In genomic region chr5:6632931-6633468, GRCh38 we compare ENCODE assay signal across 1 cellular context.
TF ChIP-seq lines count a peak whose summit lies in the region.

NSUN2 (minus strand) TSS chr5:6633044; CDS start chr5:6632979, 65 bp downstream.
SRD5A1 (plus strand) TSS chr5:6633440; CDS start chr5:6633577, 137 bp downstream.

TF ChIP-seq in HepG2, 621 proteins besides CTCF, POLR2A, EP300 and RAD21 (continued from another document and continues in another):
- TF ChIP-seq ZBED4 (CRISPR knock-in tag; IDR thresholded peaks at IDR 0.05; ENCODE audit: borderline replicate concordance) = no peak
- peak; percentile 91 for TF ChIP-seq ETV5 (CRISPR knock-in tag; IDR thresholded peaks at IDR 0.05; ENCODE audit: borderline replicate concordance)
- no peak; the same call in 1 of the 2 replicates for TF ChIP-seq ZNF446 (CRISPR knock-in tag; IDR thresholded peaks at IDR 0.05)
- no peak for TF ChIP-seq ZNF747 (CRISPR knock-in tag; IDR thresholded peaks at IDR 0.05; ENCODE audit: borderline replicate concordance)
- no peak for TF ChIP-seq NFE2L1 (CRISPR knock-in tag; IDR thresholded peaks at IDR 0.05; ENCODE audit: borderline replicate concordance)
- peak; percentile 30; the same call in 1 of the 2 replicates for TF ChIP-seq SALL1 (CRISPR knock-in tag; IDR thresholded peaks at IDR 0.05)
- TF ChIP-seq RBFOX2 (IDR thresholded peaks at IDR 0.05; ENCODE audit: low read depth, low read length) = peak; percentile 94
- TF ChIP-seq CSRNP1 (CRISPR knock-in tag; IDR thresholded peaks at IDR 0.05) = 0 out of 2 replicates have a peak, but pooled peaks have one; percentile 23
- no peak for TF ChIP-seq ZNF557 (CRISPR knock-in tag; IDR thresholded peaks at IDR 0.05)
- no peak for TF ChIP-seq ZNF569 (CRISPR knock-in tag; IDR thresholded peaks at IDR 0.05; ENCODE audit: borderline replicate concordance)
- TF ChIP-seq E2F2 (CRISPR knock-in tag; IDR thresholded peaks at IDR 0.05; ENCODE audit: borderline replicate concordance) = no peak
- TF ChIP-seq ZFYVE20 (CRISPR knock-in tag; IDR thresholded peaks at IDR 0.05; ENCODE audit: borderline replicate concordance, low read depth) = no peak
- TF ChIP-seq HMGXB4 (CRISPR knock-in tag; IDR thresholded peaks at IDR 0.05; ENCODE audit: borderline replicate concordance in 1 of 2, low read depth in 1 of 2) = peak; percentile 40 to 72; a peak in 3 of 4 replicates
- TF ChIP-seq HNRNPLL (IDR thresholded peaks at IDR 0.05; ENCODE audit: low read depth, low read length, poor library complexity, severe bottlenecking) = peak; percentile 72
- TF ChIP-seq ZBTB4 (CRISPR knock-in tag; IDR thresholded peaks at IDR 0.05; ENCODE audit: borderline replicate concordance) = no peak
- peak; percentile 98 for TF ChIP-seq MYC (CRISPR knock-in tag; IDR thresholded peaks at IDR 0.05; ENCODE audit: borderline replicate concordance)
- no peak for TF ChIP-seq TCF7L2 (IDR thresholded peaks at IDR 0.05; ENCODE audit: low read depth, low read length)
- TF ChIP-seq ZNF503 (CRISPR knock-in tag; IDR thresholded peaks at IDR 0.05) = peak; percentile 52
- TF ChIP-seq SMYD3 (CRISPR knock-in tag; IDR thresholded peaks at IDR 0.05) = no peak
- no peak for TF ChIP-seq GRHL1 (CRISPR knock-in tag; conservative IDR thresholded peaks at IDR 0.05)
- TF ChIP-seq ZBTB42 (CRISPR knock-in tag; IDR thresholded peaks at IDR 0.05) = 0 out of 2 replicates have a peak, but pooled peaks have one; percentile 45
- TF ChIP-seq MLLT10 (CRISPR knock-in tag; IDR thresholded peaks at IDR 0.05) = no peak
- no peak for TF ChIP-seq ZNF556 (CRISPR knock-in tag; IDR thresholded peaks at IDR 0.05; ENCODE audit: borderline replicate concordance)
- TF ChIP-seq IKZF4 (CRISPR knock-in tag; IDR thresholded peaks at IDR 0.05; ENCODE audit: borderline replicate concordance, low read depth, not compliant biosample characterization) = no peak
- peak; percentile 27; the same call in 1 of the 2 replicates for TF ChIP-seq ZNF772 (CRISPR knock-in tag; IDR thresholded peaks at IDR 0.05)
- TF ChIP-seq ZMYM4 (CRISPR knock-in tag; IDR thresholded peaks at IDR 0.05) = 0 out of 2 replicates have a peak, but pooled peaks have one; percentile 40
- peak; percentile 35; the same call in 1 of the 2 replicates for TF ChIP-seq ZNF709 (CRISPR knock-in tag; IDR thresholded peaks at IDR 0.05)
- TF ChIP-seq ELF3 (CRISPR knock-in tag; IDR thresholded peaks at IDR 0.05) = peak; percentile 54
- no peak for TF ChIP-seq FOXP4 (CRISPR knock-in tag; IDR thresholded peaks at IDR 0.05)
- TF ChIP-seq MAX (IDR thresholded peaks at IDR 0.05) = peak; percentile 92
- peak; percentile 90 for TF ChIP-seq PHF8 (CRISPR knock-in tag; IDR thresholded peaks at IDR 0.05)
- no peak for TF ChIP-seq REXO4 (CRISPR knock-in tag; IDR thresholded peaks at IDR 0.05; ENCODE audit: borderline replicate concordance)
- TF ChIP-seq ZKSCAN1 (IDR thresholded peaks at IDR 0.05; ENCODE audit: low read length) = peak; percentile 28; the same call in 1 of the 2 replicates
- no peak for TF ChIP-seq RFX3 (CRISPR knock-in tag; IDR thresholded peaks at IDR 0.05)
- TF ChIP-seq AGO2 (optimal IDR thresholded peaks at IDR 0.05; ENCODE audit: low read depth, low read length) = no peak
- no peak for TF ChIP-seq ZNF326 (CRISPR knock-in tag; IDR thresholded peaks at IDR 0.05; ENCODE audit: borderline replicate concordance)
- peak; percentile 84; the same call in 1 of the 2 replicates for TF ChIP-seq ZNF784 (CRISPR knock-in tag; IDR thresholded peaks at IDR 0.05; ENCODE audit: borderline replicate concordance)
- peak; percentile 37 for TF ChIP-seq ZNF777 (CRISPR knock-in tag; IDR thresholded peaks at IDR 0.05)
- no peak for TF ChIP-seq ZNF292 (CRISPR knock-in tag; IDR thresholded peaks at IDR 0.05; ENCODE audit: borderline replicate concordance, low read depth)
- no peak for TF ChIP-seq SIX4 (CRISPR knock-in tag; IDR thresholded peaks at IDR 0.05)
- TF ChIP-seq ZIK1 (CRISPR knock-in tag; IDR thresholded peaks at IDR 0.05; ENCODE audit: borderline replicate concordance, low read depth) = no peak
- TF ChIP-seq ZNF792 (CRISPR knock-in tag; IDR thresholded peaks at IDR 0.05) = 0 out of 2 replicates have a peak, but pooled peaks have one; percentile 14
- peak; percentile 94 for TF ChIP-seq ZFX (CRISPR knock-in tag; IDR thresholded peaks at IDR 0.05; ENCODE audit: low read depth)
- TF ChIP-seq MAFK (conservative IDR thresholded peaks at IDR 0.05 in 1 of 2, IDR thresholded peaks at IDR 0.05 in 1 of 2; ENCODE audit: low read length in 2 of 2) = no peak
